ENCODE assay signal across 2 cellular contexts in the genomic region with DNA sequence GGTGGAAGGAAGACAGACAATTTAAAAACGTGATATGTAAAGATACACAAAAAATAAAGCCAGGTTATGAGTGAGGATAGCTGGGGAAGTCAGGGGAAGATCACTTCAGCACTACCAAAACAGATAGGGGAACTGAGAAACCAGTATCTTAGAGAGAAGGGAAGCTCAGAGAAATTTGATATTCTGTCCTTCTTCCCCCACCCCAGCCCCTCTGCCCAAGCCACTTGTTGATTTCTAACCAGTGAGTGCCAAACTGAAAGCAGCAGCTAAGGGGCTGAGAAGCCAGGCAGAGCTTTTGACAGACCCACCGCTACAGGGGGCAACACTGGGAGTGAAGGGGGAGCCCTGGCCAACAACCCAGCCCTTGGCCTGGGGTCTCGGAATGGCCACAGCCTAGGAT.
A peak's percentile ranks its signal among the peaks of the same experiment; 100 is the strongest.
TF ChIP-seq lines count a peak whose summit lies in the region.

No MANE protein-coding gene starts in this region.

TF ChIP-seq in GM12891, 5 proteins besides CTCF, POLR2A, EP300 and RAD21:
- TF ChIP-seq POU2F2 (IDR thresholded peaks at IDR 0.05; ENCODE audit: low read depth, low read length) (no peak), SPI1 (IDR thresholded peaks at IDR 0.05; ENCODE audit: low read depth, low read length) (peak; percentile 87)
TF ChIP-seq in GM12891: peak in this region for 1.

TF ChIP-seq in GM12878, 131 proteins besides CTCF, POLR2A, EP300 and RAD21:
- TF ChIP-seq SPI1 (IDR thresholded peaks at IDR 0.05; ENCODE audit: borderline replicate concordance, insufficient read depth, low read depth, low read length) (peak; percentile 75), BACH1 (IDR thresholded peaks at IDR 0.05; ENCODE audit: borderline replicate concordance) (no peak), BHLHE40 (IDR thresholded peaks at IDR 0.05; ENCODE audit: borderline replicate concordance in 1 of 2, low read depth in 2 of 2, low read length in 1 of 2) (0 out of 4 replicates have a peak, but pooled peaks of 1 of the 2 experiments have one; percentile 3), IKZF1 (conservative IDR thresholded peaks at IDR 0.05) (no peak), CREM (IDR thresholded peaks at IDR 0.05; ENCODE audit: low read depth) (no peak)
- TF ChIP-seq, protein P1, sequence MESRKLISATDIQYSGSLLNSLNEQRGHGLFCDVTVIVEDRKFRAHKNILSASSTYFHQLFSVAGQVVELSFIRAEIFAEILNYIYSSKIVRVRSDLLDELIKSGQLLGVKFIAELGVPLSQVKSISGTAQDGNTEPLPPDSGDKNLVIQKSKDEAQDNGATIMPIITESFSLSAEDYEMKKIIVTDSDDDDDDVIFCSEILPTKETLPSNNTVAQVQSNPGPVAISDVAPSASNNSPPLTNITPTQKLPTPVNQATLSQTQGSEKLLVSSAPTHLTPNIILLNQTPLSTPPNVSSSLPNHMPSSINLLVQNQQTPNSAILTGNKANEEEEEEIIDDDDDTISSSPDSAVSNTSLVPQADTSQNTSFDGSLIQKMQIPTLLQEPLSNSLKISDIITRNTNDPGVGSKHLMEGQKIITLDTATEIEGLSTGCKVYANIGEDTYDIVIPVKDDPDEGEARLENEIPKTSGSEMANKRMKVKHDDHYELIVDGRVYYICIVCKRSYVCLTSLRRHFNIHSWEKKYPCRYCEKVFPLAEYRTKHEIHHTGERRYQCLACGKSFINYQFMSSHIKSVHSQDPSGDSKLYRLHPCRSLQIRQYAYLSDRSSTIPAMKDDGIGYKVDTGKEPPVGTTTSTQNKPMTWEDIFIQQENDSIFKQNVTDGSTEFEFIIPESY (IDR thresholded peaks at IDR 0.05): no peak
